In the genomic region with DNA sequence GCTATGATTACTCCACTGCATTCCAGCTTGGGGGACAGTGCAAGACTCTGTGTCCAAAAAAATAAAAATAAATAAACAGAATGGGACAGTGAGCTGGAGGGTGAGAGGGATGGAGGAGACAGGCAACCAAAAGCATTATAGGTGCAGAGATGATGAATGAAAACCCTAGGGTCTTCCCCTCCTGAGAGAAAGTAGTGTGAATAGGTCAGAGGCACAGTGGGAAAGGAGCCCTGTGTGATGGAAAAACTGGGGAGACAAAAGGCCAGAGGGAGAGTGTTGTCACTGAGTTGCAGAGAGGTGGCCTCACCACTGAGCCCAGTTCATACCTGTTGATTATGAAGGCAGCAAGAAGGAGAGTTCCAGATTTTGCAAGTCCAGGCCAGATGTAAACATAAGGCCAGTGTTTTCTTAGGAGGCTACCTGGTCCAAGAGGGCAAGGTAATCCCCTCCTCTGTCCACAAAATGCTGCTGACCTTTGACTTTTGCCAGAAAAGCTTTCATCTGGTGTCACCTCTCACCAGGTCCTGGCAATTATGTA, we compare ENCODE assay signal across 17 cellular contexts. TPM values are rescaled to one million over a fixed set of nuclear protein-coding genes. Genes with fewer than 3 reads are reported as not detected.
A peak's percentile ranks its signal among the peaks of the same experiment; 100 is the strongest.
DNase-seq lines count a peak whose midpoint lies in the region; ATAC-seq and TF ChIP-seq lines count a peak whose summit lies in the region.
"Had no signal": no experiment of that assay in that cellular context is flagged by ENCODE, and none has a peak within 500 bp of the region (broad histone marks: within the 10 kb centered on the region; RNA-seq: fewer than 3 reads in every experiment).

No MANE protein-coding gene starts in this region.

- peak overlapping the region; percentile 14 for H3K27ac Mint-ChIP-seq in activated naive CD4-positive, alpha-beta T cell treated with anti-CD3 and anti-CD28 coated beads, Interleukin-2, amount 10 ng/mL, durations not matched to agents 7 days and 5 days
- H3K27ac Mint-ChIP-seq in activated T-helper 17 cell treated with anti-CD3 and anti-CD28 coated beads, Interleukin-2, amount 50 U/mL, for 72 hours = no peak overlapping the region

- peak overlapping the region; percentile 58 for H3K27ac ChIP-seq in hepatocyte
- H3K27ac ChIP-seq: KMS-11, RWPE1 had no signal

- H3K27me3 ChIP-seq in hepatocyte (no peaks in the 10 kb centered on the region), HAP-1 (ENCODE audit: low read depth) (no peaks in the 10 kb centered on the region)

- peaks cover 7% of the 10 kb centered on the region for H3K4me1 Mint-ChIP-seq in activated naive CD4-positive, alpha-beta T cell treated with anti-CD3 and anti-CD28 coated beads, Interleukin-2, amount 10 ng/mL, durations not matched to agents 7 days and 5 days
- peaks cover 17% of the 10 kb centered on the region for H3K4me1 Mint-ChIP-seq in activated T-helper 17 cell treated with anti-CD3 and anti-CD28 coated beads, Interleukin-2, amount 50 U/mL, for 72 hours

- H3K9me2 ChIP-seq in hepatocyte (replicated peaks; ENCODE audit: insufficient read depth) = no peaks in the 10 kb centered on the region

- no peak overlapping the region for H2AFZ ChIP-seq in hepatocyte

- no peak for DNase-seq in activated naive CD4-positive, alpha-beta T cell treated with anti-CD3 and anti-CD28 coated beads, Interleukin-2, amount 10 ng/mL, durations not matched to agents 7 days and 5 days
- no peak for DNase-seq in activated naive CD4-positive, alpha-beta T cell treated with anti-CD3 and anti-CD28 coated beads, Interleukin-2, amount 50 U/mL, for 16 hours
- DNase-seq in hepatocyte (ENCODE audit: low spot score) (no peak), NCI-H1694 treated with DMSO at 0.1 percent for 48 hours (lab: John Stamatoyannopoulos, UW) (no peak), amygdala (lab: John Stamatoyannopoulos, UW) (no peak), HAP-1 (ENCODE audit: low spot score in 2 of 2) (no peak)
- DNase-seq: EL, NCI-H1436, NCI-H2081, NCI-H510A, NCI-H774, PC-3 had no signal

- peaks cover 21% of the 10 kb centered on the region for H3K4me1 ChIP-seq in hepatocyte (ENCODE audit: insufficient read depth)
- no peaks in the 10 kb centered on the region for H3K4me1 ChIP-seq in HAP-1

- in situ Hi-C loops in HAP-1 (cut with MboI; ENCODE audit: low sequenced_read_pairs) = loop anchor here (25.0 kb wide), 1 partner anchor 317 kb away; no protein-coding TSS in a partner anchor

- no peak for TF ChIP-seq CTCF in hepatocyte (IDR thresholded peaks at IDR 0.05; ENCODE audit: poor library complexity)

- no peaks in the 10 kb centered on the region for H3K36me3 Mint-ChIP-seq in activated naive CD4-positive, alpha-beta T cell treated with anti-CD3 and anti-CD28 coated beads, Interleukin-2, amount 10 ng/mL, durations not matched to agents 7 days and 5 days
- H3K36me3 Mint-ChIP-seq in activated T-helper 17 cell treated with anti-CD3 and anti-CD28 coated beads, Interleukin-2, amount 50 U/mL, for 72 hours (ENCODE audit: low read depth) = no peaks in the 10 kb centered on the region

- no peaks in the 10 kb centered on the region for H3K36me3 ChIP-seq in hepatocyte (replicated peaks; ENCODE audit: insufficient read depth, low read depth)
- no peaks in the 10 kb centered on the region for H3K36me3 ChIP-seq in HAP-1 (replicated peaks)

- H3K9me3 Mint-ChIP-seq in activated naive CD4-positive, alpha-beta T cell treated with anti-CD3 and anti-CD28 coated beads, Interleukin-2, amount 10 ng/mL, durations not matched to agents 7 days and 5 days = no peaks in the 10 kb centered on the region
- no peaks in the 10 kb centered on the region for H3K9me3 Mint-ChIP-seq in activated T-helper 17 cell treated with anti-CD3 and anti-CD28 coated beads, Interleukin-2, amount 50 U/mL, for 72 hours

- H3K27me3 Mint-ChIP-seq in activated naive CD4-positive, alpha-beta T cell treated with anti-CD3 and anti-CD28 coated beads, Interleukin-2, amount 10 ng/mL, durations not matched to agents 7 days and 5 days = no peaks in the 10 kb centered on the region
- H3K27me3 Mint-ChIP-seq in activated T-helper 17 cell treated with anti-CD3 and anti-CD28 coated beads, Interleukin-2, amount 50 U/mL, for 72 hours = no peaks in the 10 kb centered on the region

- CTCF ChIA-PET in activated naive CD4-positive, alpha-beta T cell treated with anti-CD3 and anti-CD28 coated beads, Interleukin-2, amount 10 ng/mL, durations not matched to agents 7 days and 5 days (lab: Charles Lee) = no interaction called here

- no peaks in the 10 kb centered on the region for H3K79me2 ChIP-seq in hepatocyte

- H3K4me2 ChIP-seq in hepatocyte = no peak overlapping the region
- H3K4me2 ChIP-seq: KMS-11 had no signal

- H3K9me3 ChIP-seq in hepatocyte (ENCODE audit: low read depth) (no peaks in the 10 kb centered on the region), HAP-1 (no peaks in the 10 kb centered on the region)

- H4K20me1 ChIP-seq in hepatocyte (ENCODE audit: insufficient read depth, poor library complexity, severe bottlenecking) = no peaks in the 10 kb centered on the region

- H3K4me3 ChIP-seq in hepatocyte = no peak overlapping the region
- H3K4me3 ChIP-seq in HAP-1 = no peak overlapping the region

- ATAC-seq in activated T-helper 17 cell treated with anti-CD3 and anti-CD28 coated beads, Interleukin-2, amount 50 U/mL, for 72 hours (replicated peaks) = peak; percentile 71
- no peak for ATAC-seq in HG03045 (IDR thresholded peaks at IDR 0.05; ENCODE audit: unreplicated experiment)
- ATAC-seq: HCT116, PC-3 had no signal

- H3K4me3 Mint-ChIP-seq in activated naive CD4-positive, alpha-beta T cell treated with anti-CD3 and anti-CD28 coated beads, Interleukin-2, amount 10 ng/mL, durations not matched to agents 7 days and 5 days = no peak overlapping the region
- no peak overlapping the region for H3K4me3 Mint-ChIP-seq in activated T-helper 17 cell treated with anti-CD3 and anti-CD28 coated beads, Interleukin-2, amount 50 U/mL, for 72 hours

RNA-seq across cellular contexts. Expression of a gene that starts 17.6 kb away (rescaled TPM):
- 10 to 100 TPM; 68.7 to 79.8 TPM for total RNA-seq in activated T-helper 17 cell treated with anti-CD3 and anti-CD28 coated beads, Interleukin-2, amount 50 U/mL, for 72 hours
- total RNA-seq in hepatocyte = 86.4 and 91.6 TPM in 2 replicates
- 54.4 and 62.4 TPM in 2 replicates for polyA plus RNA-seq in hepatocyte
